In the genomic region with DNA sequence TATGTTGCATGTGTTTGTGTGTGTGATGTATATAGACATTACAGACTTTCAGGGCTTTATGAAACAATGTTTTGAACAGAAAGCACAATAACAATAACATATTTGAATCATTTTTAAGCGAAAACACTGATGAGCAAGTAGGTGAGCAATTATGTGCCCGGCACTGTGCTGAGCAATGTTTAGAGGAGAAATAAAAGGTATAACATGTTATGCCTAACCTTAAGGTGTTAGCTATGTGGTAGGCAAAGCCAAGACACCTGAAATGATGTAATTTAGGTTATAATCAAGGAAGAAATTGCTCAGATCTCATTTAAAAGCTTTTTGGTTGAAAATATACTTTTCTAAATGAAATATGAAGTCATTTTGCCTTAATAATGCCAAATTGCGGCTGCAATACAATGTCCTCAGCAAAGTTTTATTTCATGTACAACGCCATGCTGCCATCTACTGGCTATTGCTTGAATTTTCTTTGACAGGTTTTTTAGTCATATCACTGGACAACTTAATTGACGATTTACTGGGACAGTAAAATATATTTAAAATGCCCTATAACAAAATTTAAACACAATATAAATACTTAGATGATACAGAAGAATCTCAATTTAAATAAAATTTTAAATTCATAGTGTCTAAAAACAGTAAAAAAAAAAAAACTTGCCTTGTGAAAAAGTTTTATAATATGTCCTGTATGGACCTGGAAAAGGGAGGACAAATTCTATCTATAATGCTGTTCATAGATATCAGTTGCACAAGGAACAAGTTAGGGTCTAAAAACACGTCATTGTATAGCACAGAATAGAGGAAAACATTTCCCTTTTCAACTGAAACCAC, we compare ENCODE assay signal across 8 cellular contexts.
DNase-seq lines count a peak whose midpoint lies in the region; ATAC-seq and TF ChIP-seq lines count a peak whose summit lies in the region.

No MANE protein-coding gene starts in this region.

- H3K4me3 ChIP-seq in Peyer's patch (no peak overlapping the region), left lung (no peak overlapping the region), suprapubic skin (no peak overlapping the region)

- H3K27me3 ChIP-seq in Peyer's patch (no peaks in the 10 kb centered on the region), left lung (no peaks in the 10 kb centered on the region), suprapubic skin (no peaks in the 10 kb centered on the region)

- WGBS in suprapubic skin: 23% methylated on average over 6 of the region's 6 CpGs

- DNase-seq in COR-L47 (lab: John Stamatoyannopoulos, UW): peak; percentile 68
- DNase-seq in Peyer's patch: peak in 1 of 3 donors; percentile 74
- DNase-seq in T47D (ENCODE audit: low read depth in 1 of 2, low spot score in 1 of 2): peak; percentile 8 to 80
- DNase-seq in left lung: no peak
- no peak for DNase-seq in suprapubic skin (ENCODE audit: low spot score in 2 of 2)
- DNase-seq in iPS-NIHi7 (ENCODE audit: extremely low spot score): no peak

- TF ChIP-seq EP300 in suprapubic skin (IDR thresholded peaks at IDR 0.05): no peak

- no peak overlapping the region for H3K27ac ChIP-seq in Peyer's patch
- no peak overlapping the region for H3K27ac ChIP-seq in left lung
- no peak overlapping the region for H3K27ac ChIP-seq in suprapubic skin

- no peaks in the 10 kb centered on the region for H3K9me3 ChIP-seq in Peyer's patch
- no peaks in the 10 kb centered on the region for H3K9me3 ChIP-seq in left lung
- no peaks in the 10 kb centered on the region for H3K9me3 ChIP-seq in suprapubic skin

- TF ChIP-seq CTCF in Peyer's patch (IDR thresholded peaks at IDR 0.05) (peak; percentile 35 to 90 (median 86)), left lung (IDR thresholded peaks at IDR 0.05) (peak; percentile 66 to 83), suprapubic skin (IDR thresholded peaks at IDR 0.05) (peak; percentile 53 to 54)

- intact Hi-C loops in left lung (cut with DNase I): loop anchor here in 1 of 2 donors (5.0 kb wide), 1 partner anchor 205 kb away; no protein-coding TSS in a partner anchor

- ATAC-seq in GM18519 (IDR thresholded peaks at IDR 0.05; ENCODE audit: low FRiP score, unreplicated experiment) (peak; percentile 73), HG03432 (IDR thresholded peaks at IDR 0.05; ENCODE audit: unreplicated experiment) (peak; percentile 73), left lung (peak; percentile 72)

- H3K36me3 ChIP-seq in Peyer's patch: no peaks in the 10 kb centered on the region
- H3K36me3 ChIP-seq in left lung: no peaks in the 10 kb centered on the region
- H3K36me3 ChIP-seq in suprapubic skin: no peaks in the 10 kb centered on the region

- H3K4me1 ChIP-seq in Peyer's patch: no peaks in the 10 kb centered on the region
- H3K4me1 ChIP-seq in left lung: no peaks in the 10 kb centered on the region
- H3K4me1 ChIP-seq in suprapubic skin: peaks cover 5% of the 10 kb centered on the region

- in situ Hi-C loops in T47D (cut with HindIII; ENCODE audit: low pct_unique_long_range_greater_than_20kb, low sequenced_read_pairs): no loop called here

- TF ChIP-seq POLR2A in Peyer's patch (IDR thresholded peaks at IDR 0.05) (no peak), suprapubic skin (IDR thresholded peaks at IDR 0.05) (no peak)

Comparison
In these comparisons a context has a peak if more than half of its experiments do, and no peak if none do; other contexts are left out.
1. DNase-seq: peak in COR-L47 (single experiment) and T47D (2 of 2); none in left lung (0 of 2), suprapubic skin (0 of 2) and iPS-NIHi7 (single experiment).
2. Peak in every context shown above with its lines, with median percentiles within 50 percentile points of each other: ATAC-seq and CTCF ChIP-seq.